ENCODE assay signal across 15 cellular contexts in genomic region chr1:53438427-53439336, GRCh38. TPM values are rescaled to one million over a fixed set of nuclear protein-coding genes. Genes with fewer than 3 reads are reported as not detected.
DNase-seq lines count a peak whose midpoint lies in the region; ATAC-seq and TF ChIP-seq lines count a peak whose summit lies in the region.
"Had no signal": no experiment of that assay in that cellular context is flagged by ENCODE, and none has a peak within 500 bp of the region (broad histone marks: within the 10 kb centered on the region; RNA-seq: fewer than 3 reads in every experiment).

No MANE protein-coding gene starts in this region.

- peaks cover 17% of the 10 kb centered on the region for H3K4me1 Mint-ChIP-seq in endodermal cell

- no peak overlapping the region for H4K12ac ChIP-seq in trophoblast cell (ENCODE audit: low read depth, low read length)

- no peak for TF ChIP-seq CTCF in endodermal cell (conservative IDR thresholded peaks at IDR 0.05)

- WGBS in right cardiac atrium: 98% methylated on average over 79 of the region's 79 CpGs
- WGBS in endodermal cell (ENCODE audit: insufficient coverage in 1 of 2, insufficient read length in 1 of 2), 2 experiments: 97 to 98% methylated on average over 51 to 79 of the region's 79 CpGs
- no CpG with 5 or more reads among the region's 79 CpGs for WGBS in trophoblast cell (ENCODE audit: extremely low coverage, insufficient coverage, insufficient read length)
- 97 to 98% methylated on average over 78 to 79 of the region's 79 CpGs for WGBS in aorta, 2 donors

- H3K4me3 ChIP-seq in right cardiac atrium (ENCODE audit: low read length) (no peak overlapping the region), endodermal cell (ENCODE audit: low read length) (peak overlapping the region; percentile 23), trophoblast cell (ENCODE audit: low read depth, low read length) (peak overlapping the region; percentile 8), aorta (ENCODE audit: low read length in 2 of 2) (no peak overlapping the region)
- H3K4me3 ChIP-seq: BLaER1 had no signal

- peak in 2 of 3 donors; percentile 39 to 45 for DNase-seq in right cardiac atrium
- no peak for DNase-seq in Right ventricle myocardium superior
- no peak for DNase-seq in endodermal cell
- no peak for DNase-seq in trophoblast cell
- DNase-seq in aorta: no peak
- no peak for DNase-seq in HEK293T (ENCODE audit: extremely low spot score)
- no peak for DNase-seq in NCI-H82 (lab: John Stamatoyannopoulos, UW)
- DNase-seq: AML-193; Caco-2; CD8-positive, alpha-beta memory T cell; DND-41; GDM1 had no signal

- H3K27me3 Mint-ChIP-seq in endodermal cell (ENCODE audit: insufficient read depth): no peaks in the 10 kb centered on the region

- no peak overlapping the region for H3K14ac ChIP-seq in trophoblast cell (ENCODE audit: low read length)

- no peaks in the 10 kb centered on the region for H3K79me2 ChIP-seq in trophoblast cell (ENCODE audit: control insufficient read depth, insufficient read depth, low read length, poor library complexity)

- POLR2A ChIA-PET in HEK293T (lab: Yijun Ruan, JAX): no interaction called here

- no peak overlapping the region for H3K23ac ChIP-seq in trophoblast cell (ENCODE audit: low read length)

- H3K27ac ChIP-seq in right cardiac atrium (ENCODE audit: low read length): no peak overlapping the region
- no peak overlapping the region for H3K27ac ChIP-seq in endodermal cell (ENCODE audit: low read depth, low read length)
- no peak overlapping the region for H3K27ac ChIP-seq in trophoblast cell (ENCODE audit: low read depth, low read length)
- no peak overlapping the region for H3K27ac ChIP-seq in aorta (ENCODE audit: low read depth in 1 of 2, low read length in 2 of 2)
- H3K27ac ChIP-seq: 22Rv1, BLaER1 had no signal

- H3K9ac ChIP-seq in endodermal cell (ENCODE audit: extremely low read depth, low read length, poor library complexity, severe bottlenecking) (no peak overlapping the region), trophoblast cell (ENCODE audit: low read length) (no peak overlapping the region)
- H3K9ac ChIP-seq: BLaER1 had no signal

- no peak overlapping the region for H2BK5ac ChIP-seq in trophoblast cell (ENCODE audit: low read depth, low read length, poor library complexity)

- H3K4ac ChIP-seq in trophoblast cell (ENCODE audit: low read depth, low read length): no peak overlapping the region

- no peak overlapping the region for H4K8ac ChIP-seq in trophoblast cell (ENCODE audit: low read depth, low read length)

- intact Hi-C loops in right cardiac atrium (cut with DNase I): no loop called here
- intact Hi-C loops in Right ventricle myocardium superior (cut with DNase I): no loop called here
- intact Hi-C loops in aorta (cut with DNase I): no loop called here

- H3K36me3 Mint-ChIP-seq in endodermal cell (ENCODE audit: low read depth): peaks cover 20% of the 10 kb centered on the region
- H3K36me3 Mint-ChIP-seq: CD8-positive, alpha-beta memory T cell had no signal

- H3K4me1 ChIP-seq in right cardiac atrium (ENCODE audit: control insufficient read depth, insufficient read depth, low read length): no peaks in the 10 kb centered on the region
- H3K4me1 ChIP-seq in endodermal cell (ENCODE audit: control insufficient read depth, insufficient read depth, low read length): peaks cover 7% of the 10 kb centered on the region
- H3K4me1 ChIP-seq in trophoblast cell (ENCODE audit: control insufficient read depth in 1 of 2, insufficient read depth in 2 of 2, low read length in 2 of 2): no peaks in the 10 kb centered on the region
- no peaks in the 10 kb centered on the region for H3K4me1 ChIP-seq in aorta (ENCODE audit: control insufficient read depth in 1 of 2, insufficient read depth in 2 of 2, low read length in 2 of 2)
- H3K4me1 ChIP-seq: BLaER1, Caco-2 had no signal

- no peak overlapping the region for H3K27ac Mint-ChIP-seq in endodermal cell
- H3K27ac Mint-ChIP-seq: CD8-positive, alpha-beta memory T cell had no signal

- no peak overlapping the region for H3K4me3 Mint-ChIP-seq in endodermal cell
- H3K4me3 Mint-ChIP-seq: CD8-positive, alpha-beta memory T cell had no signal

- no peak overlapping the region for H2BK120ac ChIP-seq in trophoblast cell (ENCODE audit: insufficient read depth, low read length, poor library complexity)

- no peak overlapping the region for H3K4me2 ChIP-seq in trophoblast cell (ENCODE audit: low read length)
- H3K4me2 ChIP-seq: BLaER1 had no signal

- peaks cover 47% of the 10 kb centered on the region for H3K9me3 Mint-ChIP-seq in endodermal cell
- H3K9me3 Mint-ChIP-seq: CD8-positive, alpha-beta memory T cell had no signal

- no peaks in the 10 kb centered on the region for H3K79me1 ChIP-seq in trophoblast cell (ENCODE audit: low read length)

- no peak overlapping the region for H2AK5ac ChIP-seq in trophoblast cell (ENCODE audit: low read length)

- CTCF ChIA-PET in HEK293T (lab: Yijun Ruan, JAX): no interaction called here

- H3K9me3 ChIP-seq in right cardiac atrium (ENCODE audit: control insufficient read depth, low read length) (no peaks in the 10 kb centered on the region), endodermal cell (ENCODE audit: control insufficient read depth, low read length) (peaks cover 21% of the 10 kb centered on the region), trophoblast cell (ENCODE audit: insufficient read depth, low read depth, low read length) (peaks cover 11% of the 10 kb centered on the region), aorta (ENCODE audit: control insufficient read depth, low read length) (no peaks in the 10 kb centered on the region)
- H3K9me3 ChIP-seq: Caco-2 had no signal

- H3K18ac ChIP-seq in trophoblast cell (ENCODE audit: low read length): no peak overlapping the region

- no peak overlapping the region for H2BK12ac ChIP-seq in trophoblast cell (ENCODE audit: low read length)

- ATAC-seq in right cardiac atrium (peak in 1 of 2 donors; percentile 26), Right ventricle myocardium superior (ENCODE audit: poor library complexity) (no peak), aorta (ENCODE audit: low FRiP score) (peak; percentile 44), HG03097 (IDR thresholded peaks at IDR 0.05; ENCODE audit: low FRiP score, unreplicated experiment) (no peak)

- no peak overlapping the region for H2AFZ ChIP-seq in trophoblast cell (ENCODE audit: insufficient read depth, low read length, poor library complexity)

- H4K91ac ChIP-seq in trophoblast cell (ENCODE audit: low read depth, low read length): no peak overlapping the region

- H3K27me3 ChIP-seq in right cardiac atrium (ENCODE audit: control insufficient read depth, insufficient read depth) (no peaks in the 10 kb centered on the region), endodermal cell (ENCODE audit: control insufficient read depth, insufficient read depth, low read length, poor library complexity, severe bottlenecking) (no peaks in the 10 kb centered on the region), trophoblast cell (ENCODE audit: insufficient read depth, low read length) (no peaks in the 10 kb centered on the region), aorta (ENCODE audit: control insufficient read depth in 1 of 2, insufficient read depth in 2 of 2, low read length in 1 of 2) (no peaks in the 10 kb centered on the region)
- H3K27me3 ChIP-seq: BLaER1 had no signal

- H3K36me3 ChIP-seq in endodermal cell (ENCODE audit: control insufficient read depth, insufficient read depth, low read length) (no peaks in the 10 kb centered on the region), trophoblast cell (ENCODE audit: control insufficient read depth in 1 of 2, insufficient read depth in 2 of 2, low read length in 2 of 2) (no peaks in the 10 kb centered on the region), aorta (ENCODE audit: control insufficient read depth in 1 of 2, insufficient read depth in 2 of 2, low read length in 1 of 2) (no peaks in the 10 kb centered on the region)
- H3K36me3 ChIP-seq: BLaER1 had no signal

TF ChIP-seq in HEK293T, 16 proteins besides CTCF, POLR2A, EP300 and RAD21:
- TF ChIP-seq FOXK2 (IDR thresholded peaks at IDR 0.05) (no peak), CTBP1 (IDR thresholded peaks at IDR 0.05; ENCODE audit: borderline replicate concordance) (no peak), L3MBTL2 (conservative IDR thresholded peaks at IDR 0.05) (no peak), NFRKB (IDR thresholded peaks at IDR 0.05) (no peak), SP1 (IDR thresholded peaks at IDR 0.05) (no peak), FOXA1 (IDR thresholded peaks at IDR 0.05) (no peak), SUZ12 (IDR thresholded peaks at IDR 0.05) (no peak), LEF1 (IDR thresholded peaks at IDR 0.05; ENCODE audit: borderline replicate concordance) (no peak), PKNOX1 (IDR thresholded peaks at IDR 0.05) (no peak), TARDBP (IDR thresholded peaks at IDR 0.05) (no peak), ARNT (IDR thresholded peaks at IDR 0.05) (no peak)

RNA-seq across cellular contexts. Expression of gene DMRTB1, which starts 20.5 kb away (rescaled TPM):
- not detected for total RNA-seq in right cardiac atrium
- polyA plus RNA-seq in right cardiac atrium: not detected
- total RNA-seq in Right ventricle myocardium superior: not detected
- total RNA-seq in endodermal cell: not detected
- polyA plus RNA-seq in endodermal cell (2013, experiment 1 of 2): not detected
- polyA plus RNA-seq in endodermal cell (2013, experiment 2 of 2): not detected
- not detected in 2 replicates for polyA plus RNA-seq in trophoblast cell (2013)
- not detected for total RNA-seq in aorta
- polyA plus RNA-seq in aorta: not detected
- total RNA-seq: Caco-2; CD8-positive, alpha-beta memory T cell had no signal
- polyA plus RNA-seq: CD8-positive, alpha-beta memory T cell had no signal

Comparison
In these comparisons a context has a peak if more than half of its experiments do, and no peak if none do; other contexts are left out.
1. DNase-seq: peak in right cardiac atrium (2 of 3); none in Right ventricle myocardium superior (single experiment), endodermal cell (single experiment), trophoblast cell (0 of 2), aorta (0 of 2), HEK293T (single experiment) and NCI-H82 (single experiment).
2. H3K4me3 ChIP-seq: peak in endodermal cell (single experiment) and trophoblast cell (single experiment); none in right cardiac atrium (single experiment) and aorta (0 of 2).